8 cellular contexts compared by ENCODE assay signal in genomic region chr14:35215110-35215872, GRCh38.
DNase-seq lines count a peak whose midpoint lies in the region; ATAC-seq, FAIRE-seq and TF ChIP-seq lines count a peak whose summit lies in the region.

No MANE protein-coding gene starts in this region.

- peak overlapping the region in 4 of 7 donors; percentile 15 to 81 (median 68) for H3K27ac Mint-ChIP-seq in CD4-positive, alpha-beta memory T cell

- peak in 1 of 5 donors; percentile 24 for DNase-seq in CD4-positive, alpha-beta memory T cell
- DNase-seq in HTR-8/SVneo (ENCODE audit: insufficient read length, low spot score) (peak; percentile 56), astrocyte of the hippocampus (ENCODE audit: low read depth, low spot score) (peak; percentile 72), left lobe of liver (ENCODE audit: low spot score) (no peak), coronary artery (ENCODE audit: low spot score) (no peak)
- no peak for DNase-seq in stimulated activated CD4-positive, alpha-beta T cell treated with anti-CD3 and anti-CD28 coated beads, Interleukin-4, amount 100 ng/mL, for 24 hours
- DNase-seq in stimulated activated naive CD8-positive, alpha-beta T cell treated with anti-CD3 and anti-CD28 coated beads, Interleukin-15, Interleukin-2, amounts not matched to agents 100 U/mL and 50 U/mL, for 24 hours = no peak

- peaks cover 7% of the 10 kb centered on the region for H3K4me1 ChIP-seq in CD4-positive, alpha-beta memory T cell (ENCODE audit: insufficient read depth, low read length)

- H3K27me3 ChIP-seq in CD4-positive, alpha-beta memory T cell (ENCODE audit: insufficient read depth, low read length) = no peaks in the 10 kb centered on the region

- no peaks in the 10 kb centered on the region for H3K9me3 ChIP-seq in CD4-positive, alpha-beta memory T cell (ENCODE audit: control insufficient read depth in 1 of 2, low read length in 2 of 2)

- H3K36me3 ChIP-seq in CD4-positive, alpha-beta memory T cell (ENCODE audit: insufficient read depth, low read length) = no peaks in the 10 kb centered on the region

- no peak for TF ChIP-seq CTCF in coronary artery (IDR thresholded peaks at IDR 0.05)

- H3K27me3 Mint-ChIP-seq in CD4-positive, alpha-beta memory T cell = no peaks in the 10 kb centered on the region

- H3K4me3 ChIP-seq in CD4-positive, alpha-beta memory T cell (ENCODE audit: low read length in 2 of 2) = no peak overlapping the region
- no peak overlapping the region for H3K4me3 ChIP-seq in coronary artery

- intact Hi-C loops in CD4-positive, alpha-beta memory T cell (cut with micrococcal nuclease) = loop anchor here (1.0 kb wide), 1 partner anchor 192 kb away; no protein-coding TSS in a partner anchor

- H3K36me3 Mint-ChIP-seq in CD4-positive, alpha-beta memory T cell = peaks cover 9 to 22% of the 10 kb centered on the region in 2 donors

- H3K27ac ChIP-seq in CD4-positive, alpha-beta memory T cell (ENCODE audit: low read depth, low read length) = no peak overlapping the region
- no peak overlapping the region for H3K27ac ChIP-seq in coronary artery

- no peak for FAIRE-seq in HTR-8/SVneo (lab: Jason Lieb, UNC)

- H3K9me3 Mint-ChIP-seq in CD4-positive, alpha-beta memory T cell = peaks cover 0 to 1% (median 0%) of the 10 kb centered on the region in 8 donors

- ATAC-seq in left lobe of liver = peak; percentile 92
- no peak for ATAC-seq in HG03280 (IDR thresholded peaks at IDR 0.05; ENCODE audit: unreplicated experiment)
- no peak for ATAC-seq in stimulated activated naive CD8-positive, alpha-beta T cell treated with anti-CD3 and anti-CD28 coated beads, Interleukin-15, Interleukin-2, amounts not matched to agents 100 U/mL and 50 U/mL, for 24 hours

- no peak overlapping the region for H3K4me3 Mint-ChIP-seq in CD4-positive, alpha-beta memory T cell

- H3K4me1 Mint-ChIP-seq in CD4-positive, alpha-beta memory T cell = peaks cover 10 to 29% (median 15%) of the 10 kb centered on the region in 4 donors

- CTCF ChIA-PET in CD4-positive, alpha-beta memory T cell (lab: Charles Lee; ENCODE audit: partially characterized antibody) = interaction anchor here (0.8 to 3.3 kb wide), 13 partner anchors 9 to 207 kb away, joined by 3 to 16 read pairs (median 4); no protein-coding TSS in a partner anchor

- POLR2A ChIA-PET in CD4-positive, alpha-beta memory T cell (lab: Charles Lee; ENCODE audit: partially characterized antibody) = interaction anchor here (0.6 to 1.2 kb wide), 5 partner anchors 11 to 207 kb away, joined by 3 to 7 read pairs (median 4); partner anchors contain the start of gene NFKBIA

Comparison
In these comparisons a context has a peak if more than half of its experiments do, and no peak if none do; other contexts are left out.
1. DNase-seq: peak in HTR-8/SVneo (single experiment) and astrocyte of the hippocampus (single experiment); none in left lobe of liver (single experiment), stimulated activated CD4-positive, alpha-beta T cell treated with anti-CD3 and anti-CD28 coated beads, Interleukin-4, amount 100 ng/mL, for 24 hours (single experiment), coronary artery (single experiment) and stimulated activated naive CD8-positive, alpha-beta T cell treated with anti-CD3 and anti-CD28 coated beads, Interleukin-15, Interleukin-2, amounts not matched to agents 100 U/mL and 50 U/mL, for 24 hours (single experiment).